ENCODE assay signal across 23 cellular contexts in the genomic region with DNA sequence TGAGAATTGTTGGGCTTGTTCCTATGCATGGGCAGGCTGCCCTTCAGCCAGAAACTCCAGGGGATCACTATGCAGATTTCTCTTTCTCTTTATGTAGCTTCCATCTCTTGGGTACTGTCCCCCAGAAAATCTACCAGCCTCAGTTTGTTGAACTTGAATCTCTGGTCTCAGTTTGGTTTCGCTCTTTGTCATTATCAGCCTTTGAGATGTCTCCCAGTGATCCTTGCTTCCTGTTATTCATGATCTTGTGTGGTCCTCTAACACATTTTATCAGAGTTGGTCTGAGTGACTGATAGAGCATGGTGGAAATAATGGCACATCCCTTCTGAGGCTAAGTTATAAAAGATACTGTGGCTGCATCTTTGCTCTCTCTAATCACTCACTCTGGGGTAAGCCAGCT. TPM values are rescaled to one million over a fixed set of nuclear protein-coding genes. Genes with fewer than 3 reads are reported as not detected.
DNase-seq lines count a peak whose midpoint lies in the region; ATAC-seq lines count a peak whose summit lies in the region.
"Had no signal": no experiment of that assay in that cellular context is flagged by ENCODE, and none has a peak within 500 bp of the region (broad histone marks: within the 10 kb centered on the region; RNA-seq: fewer than 3 reads in every experiment).

No MANE protein-coding gene starts in this region.

- DNase-seq in activated CD4-positive, alpha-beta T cell treated with anti-CD3 and anti-CD28 coated beads, Interleukin-2, amount 10 ng/mL, durations not matched to agents 24 days and 14 days, result no peak
- no peak for DNase-seq in activated CD4-positive, alpha-beta T cell treated with anti-CD3 and anti-CD28 coated beads, Interleukin-2, amount 50 U/mL, for 4 hours
- DNase-seq in CD4-positive, CD25-positive, alpha-beta regulatory T cell, result peak in 1 of 3 donors; percentile 24
- DNase-seq in activated T-helper 1 cell treated with anti-CD3 and anti-CD28 coated beads, Interleukin-12 subunit alpha, Interleukin-12 subunit beta, Interleukin-2, Interleukin-4 antibody, amounts not matched to agents 30 ng/mL and 10 ng/mL and 1 ng/mL, durations not matched to agents 14 hours and 24 hours and 36 hours (ENCODE audit: low spot score), result no peak
- DNase-seq in naive B cell, result no peak
- DNase-seq in DMS79 treated with DMSO at 0.1 percent for 48 hours (lab: John Stamatoyannopoulos, UW), result no peak
- no peak for DNase-seq in MG63
- DNase-seq: activated gamma-delta T cell, caudate nucleus, dermis blood vessel endothelial cell, DMS53, GDM1, KBM-7, NCI-H1436 treated with DMSO at 0.1 percent for 48 hours, OCI-M1, right cardiac atrium, Right ventricle myocardium superior had no signal

- peaks cover 12% of the 10 kb centered on the region for H3K4me1 ChIP-seq in CD4-positive, CD25-positive, alpha-beta regulatory T cell (ENCODE audit: control insufficient read depth, insufficient read depth, low read length, poor library complexity, severe bottlenecking)
- H3K4me1 ChIP-seq: parathyroid adenoma had no signal

- peaks cover 50% of the 10 kb centered on the region for H3K4me1 Mint-ChIP-seq in activated CD4-positive, alpha-beta T cell treated with anti-CD3 and anti-CD28 coated beads, Interleukin-2, amount 10 ng/mL, durations not matched to agents 24 days and 14 days
- H3K4me1 Mint-ChIP-seq in CD4-positive, CD25-positive, alpha-beta regulatory T cell, result peaks cover 29 to 57% (median 49%) of the 10 kb centered on the region in 4 donors
- H3K4me1 Mint-ChIP-seq in activated T-helper 1 cell treated with anti-CD3 and anti-CD28 coated beads, Interleukin-12 subunit alpha, Interleukin-12 subunit beta, Interleukin-2, Interleukin-4 antibody, amounts not matched to agents 30 ng/mL and 10 ng/mL and 1 ng/mL, durations not matched to agents 14 hours and 24 hours and 36 hours (ENCODE audit: low read depth), result peaks cover 60% of the 10 kb centered on the region
- H3K4me1 Mint-ChIP-seq in naive B cell, result peaks cover 28 to 41% (median 35%) of the 10 kb centered on the region in 3 donors

- peak overlapping the region; percentile 79 for H3K27ac Mint-ChIP-seq in activated CD4-positive, alpha-beta T cell treated with anti-CD3 and anti-CD28 coated beads, Interleukin-2, amount 10 ng/mL, durations not matched to agents 24 days and 14 days
- H3K27ac Mint-ChIP-seq in CD4-positive, CD25-positive, alpha-beta regulatory T cell, result peak overlapping the region in 2 of 3 donors; percentile 5 to 32
- peak overlapping the region; percentile 66 for H3K27ac Mint-ChIP-seq in activated T-helper 1 cell treated with anti-CD3 and anti-CD28 coated beads, Interleukin-12 subunit alpha, Interleukin-12 subunit beta, Interleukin-2, Interleukin-4 antibody, amounts not matched to agents 30 ng/mL and 10 ng/mL and 1 ng/mL, durations not matched to agents 14 hours and 24 hours and 36 hours
- peak overlapping the region in 4 of 6 donors; percentile 12 to 39 (median 22) for H3K27ac Mint-ChIP-seq in naive B cell
- H3K27ac Mint-ChIP-seq: nephron, type B pancreatic cell had no signal

- no peaks in the 10 kb centered on the region for H3K27me3 ChIP-seq in CD4-positive, CD25-positive, alpha-beta regulatory T cell (ENCODE audit: control insufficient read depth, insufficient read depth, low read length)
- no peaks in the 10 kb centered on the region for H3K27me3 ChIP-seq in MG63
- H3K27me3 ChIP-seq: ascending aorta had no signal

- peak overlapping the region; percentile 7 for H3K4me3 Mint-ChIP-seq in activated CD4-positive, alpha-beta T cell treated with anti-CD3 and anti-CD28 coated beads, Interleukin-2, amount 10 ng/mL, durations not matched to agents 24 days and 14 days
- H3K4me3 Mint-ChIP-seq in CD4-positive, CD25-positive, alpha-beta regulatory T cell, result peak overlapping the region in 1 of 4 donors; percentile 69
- no peak overlapping the region for H3K4me3 Mint-ChIP-seq in activated T-helper 1 cell treated with anti-CD3 and anti-CD28 coated beads, Interleukin-12 subunit alpha, Interleukin-12 subunit beta, Interleukin-2, Interleukin-4 antibody, amounts not matched to agents 30 ng/mL and 10 ng/mL and 1 ng/mL, durations not matched to agents 14 hours and 24 hours and 36 hours
- no peak overlapping the region for H3K4me3 Mint-ChIP-seq in naive B cell
- H3K4me3 Mint-ChIP-seq: nephron, type B pancreatic cell had no signal

- peaks cover 10% of the 10 kb centered on the region for H3K9me3 Mint-ChIP-seq in activated CD4-positive, alpha-beta T cell treated with anti-CD3 and anti-CD28 coated beads, Interleukin-2, amount 10 ng/mL, durations not matched to agents 24 days and 14 days
- no peaks in the 10 kb centered on the region for H3K9me3 Mint-ChIP-seq in CD4-positive, CD25-positive, alpha-beta regulatory T cell
- H3K9me3 Mint-ChIP-seq in activated T-helper 1 cell treated with anti-CD3 and anti-CD28 coated beads, Interleukin-12 subunit alpha, Interleukin-12 subunit beta, Interleukin-2, Interleukin-4 antibody, amounts not matched to agents 30 ng/mL and 10 ng/mL and 1 ng/mL, durations not matched to agents 14 hours and 24 hours and 36 hours, result peaks cover 8% of the 10 kb centered on the region
- H3K9me3 Mint-ChIP-seq in naive B cell, result peaks cover 0 to 3% (median 0%) of the 10 kb centered on the region in 7 donors
- H3K9me3 Mint-ChIP-seq: nephron, type B pancreatic cell had no signal

- H3K36me3 ChIP-seq in CD4-positive, CD25-positive, alpha-beta regulatory T cell (ENCODE audit: control insufficient read depth, insufficient read depth, low read length), result peaks cover 71% of the 10 kb centered on the region
- H3K36me3 ChIP-seq in MG63, result peaks cover 68% of the 10 kb centered on the region

- no peak overlapping the region for H3K27ac ChIP-seq in CD4-positive, CD25-positive, alpha-beta regulatory T cell (ENCODE audit: insufficient read depth, low read length, poor library complexity, severe bottlenecking)
- H3K27ac ChIP-seq: A549, ascending aorta, parathyroid adenoma had no signal

- H3K4me3 ChIP-seq in CD4-positive, CD25-positive, alpha-beta regulatory T cell (ENCODE audit: low read depth, low read length), result peak overlapping the region; percentile 6
- no peak overlapping the region for H3K4me3 ChIP-seq in MG63
- H3K4me3 ChIP-seq: A549, ascending aorta had no signal

- H3K9me3 ChIP-seq in CD4-positive, CD25-positive, alpha-beta regulatory T cell (ENCODE audit: control insufficient read depth in 2 of 2, low read length in 2 of 2), result no peaks in the 10 kb centered on the region
- H3K9me3 ChIP-seq in MG63, result peaks cover 3% of the 10 kb centered on the region; the same call in 1 of the 2 replicates
- H3K9me3 ChIP-seq: A549, ascending aorta had no signal

- peaks cover 70% of the 10 kb centered on the region for H3K36me3 Mint-ChIP-seq in activated CD4-positive, alpha-beta T cell treated with anti-CD3 and anti-CD28 coated beads, Interleukin-2, amount 10 ng/mL, durations not matched to agents 24 days and 14 days (ENCODE audit: low read depth)
- peaks cover 57% of the 10 kb centered on the region for H3K36me3 Mint-ChIP-seq in CD4-positive, CD25-positive, alpha-beta regulatory T cell
- H3K36me3 Mint-ChIP-seq in activated T-helper 1 cell treated with anti-CD3 and anti-CD28 coated beads, Interleukin-12 subunit alpha, Interleukin-12 subunit beta, Interleukin-2, Interleukin-4 antibody, amounts not matched to agents 30 ng/mL and 10 ng/mL and 1 ng/mL, durations not matched to agents 14 hours and 24 hours and 36 hours (ENCODE audit: low read depth), result peaks cover 64% of the 10 kb centered on the region
- peaks cover 36 to 39% of the 10 kb centered on the region in 2 donors for H3K36me3 Mint-ChIP-seq in naive B cell

- intact Hi-C loops in activated CD4-positive, alpha-beta T cell treated with anti-CD3 and anti-CD28 coated beads, Interleukin-2, amount 10 ng/mL, durations not matched to agents 24 days and 14 days (cut with micrococcal nuclease), result no loop called here
- intact Hi-C loops in activated T-helper 1 cell treated with anti-CD3 and anti-CD28 coated beads, Interleukin-12 subunit alpha, Interleukin-12 subunit beta, Interleukin-2, Interleukin-4 antibody, amounts not matched to agents 30 ng/mL and 10 ng/mL and 1 ng/mL, durations not matched to agents 14 hours and 24 hours and 36 hours (cut with micrococcal nuclease), result no loop called here

- ATAC-seq in CD4-positive, CD25-positive, alpha-beta regulatory T cell (ENCODE audit: low read depth in 2 of 2), result no peak
- ATAC-seq in naive B cell (ENCODE audit: low read depth in 2 of 2) (no peak), HG02840 (IDR thresholded peaks at IDR 0.05; ENCODE audit: low FRiP score, unreplicated experiment) (no peak)
- ATAC-seq: A549, right cardiac atrium had no signal

- H3K27me3 Mint-ChIP-seq in activated CD4-positive, alpha-beta T cell treated with anti-CD3 and anti-CD28 coated beads, Interleukin-2, amount 10 ng/mL, durations not matched to agents 24 days and 14 days, result no peaks in the 10 kb centered on the region
- H3K27me3 Mint-ChIP-seq in CD4-positive, CD25-positive, alpha-beta regulatory T cell, result no peaks in the 10 kb centered on the region
- H3K27me3 Mint-ChIP-seq in activated T-helper 1 cell treated with anti-CD3 and anti-CD28 coated beads, Interleukin-12 subunit alpha, Interleukin-12 subunit beta, Interleukin-2, Interleukin-4 antibody, amounts not matched to agents 30 ng/mL and 10 ng/mL and 1 ng/mL, durations not matched to agents 14 hours and 24 hours and 36 hours (ENCODE audit: insufficient read depth), result no peaks in the 10 kb centered on the region
- H3K27me3 Mint-ChIP-seq in naive B cell, result no peaks in the 10 kb centered on the region
- H3K27me3 Mint-ChIP-seq: type B pancreatic cell had no signal

RNA-seq across cellular contexts. Expression of gene TMEM87B, which starts 7.8 kb away (rescaled TPM):
- 13.9 and 15.8 TPM in 2 replicates for total RNA-seq in activated CD4-positive, alpha-beta T cell treated with anti-CD3 and anti-CD28 coated beads, Interleukin-2, amount 10 ng/mL, durations not matched to agents 24 days and 14 days
- total RNA-seq in CD4-positive, CD25-positive, alpha-beta regulatory T cell, result 24.6 TPM
- polyA plus RNA-seq in CD4-positive, CD25-positive, alpha-beta regulatory T cell, result 10 to 100 TPM in 3 of 4 donors, 1 to 10 TPM in 1; 9.1 to 15.6 (median 11.8) TPM
- total RNA-seq in activated T-helper 1 cell treated with anti-CD3 and anti-CD28 coated beads, Interleukin-12 subunit alpha, Interleukin-12 subunit beta, Interleukin-2, Interleukin-4 antibody, amounts not matched to agents 30 ng/mL and 10 ng/mL and 1 ng/mL, durations not matched to agents 14 hours and 24 hours and 36 hours, result 15.0 and 16.6 TPM in 2 replicates
- 10 to 100 TPM in 1 of 6 donors, 1 to 10 TPM in 5; 5.3 to 12.6 (median 9.5) TPM for polyA plus RNA-seq in naive B cell (ENCODE audit: low read depth in 6 of 6)
- 7.0 and 32.9 TPM in 2 replicates for total RNA-seq in MG63 (2014; rRNA removed; shearing (Covaris generic); ENCODE audit: low replicate concordance)

Comparison
In these comparisons a context has a peak if more than half of its experiments do, and no peak if none do; other contexts are left out.
1. H3K27ac Mint-ChIP-seq: peak in every context shown above with its lines; median percentile 79 in activated CD4-positive, alpha-beta T cell treated with anti-CD3 and anti-CD28 coated beads, Interleukin-2, amount 10 ng/mL, durations not matched to agents 24 days and 14 days; 66 in activated T-helper 1 cell treated with anti-CD3 and anti-CD28 coated beads, Interleukin-12 subunit alpha, Interleukin-12 subunit beta, Interleukin-2, Interleukin-4 antibody, amounts not matched to agents 30 ng/mL and 10 ng/mL and 1 ng/mL, durations not matched to agents 14 hours and 24 hours and 36 hours; 22 in naive B cell; 18 in CD4-positive, CD25-positive, alpha-beta regulatory T cell.